8 cellular contexts compared by ENCODE assay signal in the genomic region with DNA sequence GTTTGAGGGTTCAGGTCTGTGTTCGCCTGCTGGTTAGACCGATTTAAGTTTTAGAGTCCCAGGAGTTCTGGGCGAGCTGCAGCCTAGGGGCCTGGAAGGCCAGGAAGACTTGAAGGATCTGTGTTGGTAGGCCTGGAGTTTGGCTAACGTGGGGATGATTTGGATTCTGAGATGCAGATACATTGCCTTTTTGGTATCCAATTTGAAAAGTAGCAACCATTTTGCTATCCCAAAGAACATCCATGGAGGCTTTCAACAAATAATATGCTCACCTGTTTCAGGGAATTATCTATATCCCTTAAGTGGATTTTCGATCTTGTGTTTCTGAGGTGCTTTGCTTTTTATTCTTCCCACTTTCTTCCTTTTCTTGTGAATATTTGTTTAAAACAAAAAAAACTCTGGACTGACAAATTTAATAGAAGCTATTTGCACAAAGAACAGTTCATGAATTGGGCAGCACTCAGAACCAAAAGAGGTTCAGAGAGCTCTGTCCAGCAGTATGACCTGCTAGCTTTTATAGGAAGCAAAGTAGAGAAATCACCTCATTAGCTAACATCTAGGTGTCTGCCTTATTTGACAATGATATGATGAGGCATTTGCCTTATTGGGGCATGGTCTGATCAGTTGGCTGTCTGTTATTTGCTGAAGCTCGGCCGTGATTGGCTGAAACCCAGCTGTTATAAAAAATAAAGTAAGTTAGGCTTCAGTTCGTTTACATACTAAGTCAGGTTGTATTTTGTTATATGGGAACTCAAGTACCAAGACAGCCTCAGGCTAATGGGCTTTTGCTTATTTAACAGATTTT. TPM values are rescaled to one million over a fixed set of nuclear protein-coding genes. Genes with fewer than 3 reads are reported as not detected.
DNase-seq lines count a peak whose midpoint lies in the region; ATAC-seq, FAIRE-seq and TF ChIP-seq lines count a peak whose summit lies in the region.

No MANE protein-coding gene starts in this region.

- in situ Hi-C loops in K562 (cut with MboI), result loop anchor here (5.0 kb wide), 2 partner anchors 72 to 207 kb away; partner anchors contain the start of gene MBLAC1

- TF ChIP-seq RAD21 in K562 (CRISPR knock-in tag; conservative IDR thresholded peaks at IDR 0.05 in 1 of 2, IDR thresholded peaks at IDR 0.05 in 1 of 2), result no peak

- peaks cover 27% of the 10 kb centered on the region for H3K36me3 Mint-ChIP-seq in stimulated activated naive CD8-positive, alpha-beta T cell treated with anti-CD3 and anti-CD28 coated beads, Interleukin-15, Interleukin-2, amounts not matched to agents 100 ng/mL and 50 ng/mL, for 24 hours (ENCODE audit: low read depth)

- H3K27ac Mint-ChIP-seq in stimulated activated naive CD8-positive, alpha-beta T cell treated with anti-CD3 and anti-CD28 coated beads, Interleukin-15, Interleukin-2, amounts not matched to agents 100 ng/mL and 50 ng/mL, for 24 hours, result peak overlapping the region; percentile 96

- H3K36me3 ChIP-seq in K562 (ENCODE audit: control insufficient read depth, insufficient read depth, low read length) (peaks cover 36% of the 10 kb centered on the region), mesenchymal stem cell (ENCODE audit: control insufficient read depth in 1 of 2, insufficient read depth in 2 of 2, low read depth in 1 of 2, low read length in 2 of 2) (peaks cover 0 to 36% of the 10 kb centered on the region in 2 experiments)

- H3K79me2 ChIP-seq in K562 (ENCODE audit: control insufficient read depth, insufficient read depth, low read length), result peaks cover 52% of the 10 kb centered on the region

- no peaks in the 10 kb centered on the region for H3K9me1 ChIP-seq in K562 (ENCODE audit: control insufficient read depth, insufficient read depth, low read length)

- H3K27me3 ChIP-seq in K562 (ENCODE audit: control insufficient read depth in 2 of 2, insufficient read depth in 2 of 2, low read length in 2 of 2) (no peaks in the 10 kb centered on the region), mesenchymal stem cell (ENCODE audit: control insufficient read depth in 1 of 2, insufficient read depth in 1 of 2, low read length in 2 of 2) (peaks cover 0 to 15% of the 10 kb centered on the region in 2 experiments)

- no peak overlapping the region for H3K23ac ChIP-seq in mesenchymal stem cell (ENCODE audit: low read length in 2 of 2)

- no peaks in the 10 kb centered on the region for H3K79me1 ChIP-seq in mesenchymal stem cell (replicated peaks; ENCODE audit: low read length, poor library complexity, severe bottlenecking)

- ATAC-seq in stimulated activated naive CD8-positive, alpha-beta T cell treated with anti-CD3 and anti-CD28 coated beads, Interleukin-15, Interleukin-2, amounts not matched to agents 100 U/mL and 50 U/mL, for 24 hours, result no peak
- ATAC-seq in K562, result no peak; the same call in 2 of the 3 replicates
- no peak for ATAC-seq in HG02981 (IDR thresholded peaks at IDR 0.05; ENCODE audit: unreplicated experiment)
- no peak for ATAC-seq in HG02642 (IDR thresholded peaks at IDR 0.05; ENCODE audit: poor library complexity, unreplicated experiment)
- no peak for ATAC-seq in HG02885 (IDR thresholded peaks at IDR 0.05; ENCODE audit: poor library complexity, unreplicated experiment)

- H4K91ac ChIP-seq in mesenchymal stem cell (ENCODE audit: low read length), result no peak overlapping the region

- H3K27me3 Mint-ChIP-seq in stimulated activated naive CD8-positive, alpha-beta T cell treated with anti-CD3 and anti-CD28 coated beads, Interleukin-15, Interleukin-2, amounts not matched to agents 100 ng/mL and 50 ng/mL, for 24 hours, result no peaks in the 10 kb centered on the region

- no peak for FAIRE-seq in K562 (lab: Jason Lieb, UNC)

- H3K27ac ChIP-seq in K562 (ENCODE audit: extremely low read depth, low read depth, low read length), result peak overlapping the region; percentile 81
- no peak overlapping the region for H3K27ac ChIP-seq in mesenchymal stem cell (ENCODE audit: low read length, poor library complexity, severe bottlenecking)

- peaks cover 13 to 18% of the 10 kb centered on the region in 2 experiments; a peak in 4 of 5 replicates for H3K4me1 ChIP-seq in K562 (replicated peaks in 1 of 2; ENCODE audit: control insufficient read depth in 2 of 2, insufficient read depth in 2 of 2, low read length in 2 of 2)
- H3K4me1 ChIP-seq in mesenchymal stem cell (ENCODE audit: control insufficient read depth, insufficient read depth, low read depth, low read length), result peaks cover 2% of the 10 kb centered on the region

- no peak overlapping the region for H3K14ac ChIP-seq in mesenchymal stem cell (ENCODE audit: low read length in 2 of 2)

- H3K18ac ChIP-seq in mesenchymal stem cell (ENCODE audit: low read depth in 1 of 2, low read length in 2 of 2), result no peak overlapping the region

- H4K8ac ChIP-seq in mesenchymal stem cell (ENCODE audit: low read length), result no peak overlapping the region

- no peak for TF ChIP-seq POLR2A in K562 (conservative IDR thresholded peaks at IDR 0.05)

- H2BK5ac ChIP-seq in mesenchymal stem cell (ENCODE audit: low read depth, low read length, poor library complexity, severe bottlenecking), result no peak overlapping the region

- no peak overlapping the region for H2BK15ac ChIP-seq in mesenchymal stem cell (ENCODE audit: low read depth, poor library complexity, severe bottlenecking)

- H3K9ac ChIP-seq in K562 (ENCODE audit: insufficient read depth in 1 of 2, low read depth in 2 of 2, low read length in 2 of 2) (peak overlapping the region; percentile 90 to 97), mesenchymal stem cell (ENCODE audit: low read length) (peak overlapping the region; percentile 96)

- H3K4me3 ChIP-seq in K562, result peak overlapping the region; percentile 86
- peak overlapping the region in 1 of 2 experiments; percentile 94 for H3K4me3 ChIP-seq in mesenchymal stem cell (ENCODE audit: insufficient read depth in 1 of 2, low read depth in 1 of 2, low read length in 2 of 2)

- no peaks in the 10 kb centered on the region for H3K9me3 Mint-ChIP-seq in stimulated activated naive CD8-positive, alpha-beta T cell treated with anti-CD3 and anti-CD28 coated beads, Interleukin-15, Interleukin-2, amounts not matched to agents 100 ng/mL and 50 ng/mL, for 24 hours

- POLR2A ChIA-PET in K562 (lab: Yijun Ruan, JAX), result interaction anchor here (0.6 to 2.2 kb wide), 17 partner anchors 10 to 408 kb away, joined by 3 to 7 read pairs (median 5); partner anchors contain the start of genes OR2AE1, ZKSCAN1, ZNF655 and ZSCAN25

- DNase-seq in stimulated activated naive CD8-positive, alpha-beta T cell treated with anti-CD3 and anti-CD28 coated beads, Interleukin-15, Interleukin-2, amounts not matched to agents 100 U/mL and 50 U/mL, for 24 hours, result no peak
- no peak for DNase-seq in K562 (ENCODE audit: extremely low read depth in 1 of 4, low spot score in 3 of 4)
- no peak for DNase-seq in mesenchymal stem cell
- no peak for DNase-seq in posterior cingulate gyrus

- intact Hi-C loops in K562 (cut with micrococcal nuclease), result loop anchor here (2.0 to 5.0 kb wide), 3 partner anchors 59 to 288 kb away; no protein-coding TSS in a partner anchor
- intact Hi-C loops in posterior cingulate gyrus (cut with DNase I), result loop anchor here (10.0 kb wide), 1 partner anchor 135 kb away; no protein-coding TSS in a partner anchor

- H3K4me2 ChIP-seq in K562 (ENCODE audit: insufficient read depth, low read length) (peak overlapping the region; percentile 95), mesenchymal stem cell (ENCODE audit: low read length, poor library complexity, severe bottlenecking) (no peak overlapping the region)

- TF ChIP-seq EP300 in K562 (IDR thresholded peaks at IDR 0.05; ENCODE audit: low read length), result no peak

- H3K9me3 ChIP-seq in K562 (replicated peaks; ENCODE audit: control insufficient read depth, insufficient read depth, low read depth, low read length) (no peaks in the 10 kb centered on the region), mesenchymal stem cell (ENCODE audit: control insufficient read depth, low read length) (no peaks in the 10 kb centered on the region)

- H3K4ac ChIP-seq in mesenchymal stem cell (ENCODE audit: low read depth in 1 of 2, low read length in 2 of 2), result no peak overlapping the region

- 24% methylated on average over 8 of the region's 8 CpGs for WGBS in K562 (ENCODE audit: insufficient coverage, low coverage, missing lambda C conversion rate)
- 82% methylated on average over 5 of the region's 8 CpGs for WGBS in mesenchymal stem cell

- no peak overlapping the region for H2AK5ac ChIP-seq in mesenchymal stem cell (ENCODE audit: low read length, severe bottlenecking)

- peaks cover 9% of the 10 kb centered on the region; the same call in 1 of the 2 replicates for H4K20me1 ChIP-seq in K562 (replicated peaks; ENCODE audit: control insufficient read depth, insufficient read depth, low read length)

- peak overlapping the region; percentile 96 for H2AFZ ChIP-seq in K562 (ENCODE audit: low read depth, low read length)
- H2AFZ ChIP-seq in mesenchymal stem cell (ENCODE audit: low read depth, low read length), result no peak overlapping the region

- CTCF ChIA-PET in K562 (lab: Yijun Ruan, JAX; ENCODE audit: low intra/inter-chr PET ratio), result no interaction called here

- peak overlapping the region; percentile 94 for H3K4me3 Mint-ChIP-seq in stimulated activated naive CD8-positive, alpha-beta T cell treated with anti-CD3 and anti-CD28 coated beads, Interleukin-15, Interleukin-2, amounts not matched to agents 100 ng/mL and 50 ng/mL, for 24 hours

- peaks cover 42% of the 10 kb centered on the region for H3K4me1 Mint-ChIP-seq in stimulated activated naive CD8-positive, alpha-beta T cell treated with anti-CD3 and anti-CD28 coated beads, Interleukin-15, Interleukin-2, amounts not matched to agents 100 ng/mL and 50 ng/mL, for 24 hours (ENCODE audit: low read depth)

- H2BK12ac ChIP-seq in mesenchymal stem cell (ENCODE audit: low read length in 2 of 2), result no peak overlapping the region

- TSS peak; percentile 87 for BruUV-seq in K562 (replicated peaks; lab: Mats Ljungman, UMichigan)

- no peak for TF ChIP-seq CTCF in K562 (IDR thresholded peaks at IDR 0.05 in 2 of 3, conservative IDR thresholded peaks at IDR 0.05 in 1 of 3; ENCODE audit: insufficient read depth in 2 of 3, low read depth in 1 of 3, low read length in 3 of 3)

- no peak overlapping the region for H2BK120ac ChIP-seq in mesenchymal stem cell (ENCODE audit: low read depth, low read length)

RNA-seq across cellular contexts. Expression of gene TRIM4, which starts 0.7 kb away (rescaled TPM):
- total RNA-seq in K562 (2011; cell fraction: chromatin; rRNA removed; ENCODE audit: low replicate concordance), result 21.7 and 47.1 TPM in 2 replicates
- 15.0 and 17.9 TPM in 2 replicates for total RNA-seq in K562 (2011; cell fraction: nucleolus; rRNA removed)
- total RNA-seq in K562 (2011; cell fraction: nucleoplasm; rRNA removed), result 22.7 and 31.2 TPM in 2 replicates
- total RNA-seq in K562 (2014; rRNA removed) (22.5 TPM in 2 replicates), K562 (2014; rRNA removed; fragmentation: Illumina TruSeq; extraction: Trizol) (22.4 and 23.2 TPM in 2 replicates), K562 (2015; rRNA removed; fragmentation: Illumina TruSeq; extraction: Trizol) (22.2 and 28.3 TPM in 2 replicates), K562 (2021) (23.1 and 23.7 TPM in 2 replicates)
- polyA plus RNA-seq in K562 (2011; rRNA removed) (13.6 and 16.0 TPM in 2 replicates), K562 (2014; fragmentation: Illumina TruSeq; extraction: Trizol) (23.0 and 25.8 TPM in 2 replicates), K562 (2014; fragmentation: Nextera tagmentation; extraction: Ambion mirVana) (1 to 10 TPM; 6.2 to 6.5 TPM), K562 (2014; rRNA removed) (18.8 and 21.6 TPM in 2 replicates)
- 9.9 and 10.9 TPM in 2 replicates for polyA plus RNA-seq in K562 (2011; cell fraction: cytosol; rRNA removed)
- 11.6 and 12.1 TPM in 2 replicates for polyA plus RNA-seq in K562 (2011; cell fraction: nucleus; rRNA removed)
- 19.1 and 33.8 TPM in 2 replicates for polyA plus RNA-seq in K562 (2012)
- 24.4 TPM in 2 replicates for polyA minus RNA-seq in K562 (2011; rRNA and poly(A)+ RNA removed)
- polyA minus RNA-seq in K562 (2011; cell fraction: cytosol; rRNA and poly(A)+ RNA removed), result 10.3 and 11.6 TPM in 2 replicates
- 11.8 and 16.4 TPM in 2 replicates for polyA minus RNA-seq in K562 (2011; cell fraction: nucleus; rRNA and poly(A)+ RNA removed)
- not detected for polyA plus RNA-seq in mesenchymal stem cell (2013, experiment 1 of 2)
- polyA plus RNA-seq in mesenchymal stem cell (2013, experiment 2 of 2), result not detected

RNA-seq across cellular contexts. Expression of gene GJC3, which starts 9.4 kb away (rescaled TPM):
- not detected in 2 replicates for total RNA-seq in K562 (2011; cell fraction: chromatin; rRNA removed; ENCODE audit: low replicate concordance)
- 0.50 TPM in 1 of 2 replicates, not detected in the other for total RNA-seq in K562 (2011; cell fraction: nucleolus; rRNA removed)
- 0.59 TPM in 1 of 2 replicates, not detected in the other for total RNA-seq in K562 (2011; cell fraction: nucleoplasm; rRNA removed)
- total RNA-seq in K562 (2014; rRNA removed) (0.20 and 0.27 TPM in 2 replicates), K562 (2014; rRNA removed; fragmentation: Illumina TruSeq; extraction: Trizol) (0.25 TPM in 1 of 2 replicates, not detected in the other), K562 (2015; rRNA removed; fragmentation: Illumina TruSeq; extraction: Trizol) (0.19 and 0.29 TPM in 2 replicates), K562 (2021) (0.16 and 0.29 TPM in 2 replicates)
- polyA plus RNA-seq in K562 (2011; rRNA removed) (0.20 and 0.22 TPM in 2 replicates), K562 (2014; fragmentation: Illumina TruSeq; extraction: Trizol) (0.14 and 0.37 TPM in 2 replicates), K562 (2014; fragmentation: Nextera tagmentation; extraction: Ambion mirVana) (under 1 TPM in 1 of 2 experiments, not detected in 1; 0.10 TPM), K562 (2014; rRNA removed) (0.08 and 0.45 TPM in 2 replicates)
- polyA plus RNA-seq in K562 (2011; cell fraction: cytosol; rRNA removed), result 0.09 and 0.19 TPM in 2 replicates
- 0.10 and 0.27 TPM in 2 replicates for polyA plus RNA-seq in K562 (2011; cell fraction: nucleus; rRNA removed)
- polyA plus RNA-seq in K562 (2012), result 0.79 and 1.3 TPM in 2 replicates
- not detected in 2 replicates for polyA minus RNA-seq in K562 (2011; rRNA and poly(A)+ RNA removed)
- not detected in 2 replicates for polyA minus RNA-seq in K562 (2011; cell fraction: cytosol; rRNA and poly(A)+ RNA removed)
- not detected in 2 replicates for polyA minus RNA-seq in K562 (2011; cell fraction: nucleus; rRNA and poly(A)+ RNA removed)
- polyA plus RNA-seq in mesenchymal stem cell (2013, experiment 1 of 2), result not detected
- polyA plus RNA-seq in mesenchymal stem cell (2013, experiment 2 of 2), result not detected

RNA-seq across cellular contexts. Expression of gene OR2AE1, which starts 43.2 kb away (rescaled TPM):
- 0.39 TPM in 1 of 2 replicates, not detected in the other for total RNA-seq in K562 (2011; cell fraction: chromatin; rRNA removed; ENCODE audit: low replicate concordance)
- not detected in 2 replicates for total RNA-seq in K562 (2011; cell fraction: nucleolus; rRNA removed)
- 0.88 and 2.0 TPM in 2 replicates for total RNA-seq in K562 (2011; cell fraction: nucleoplasm; rRNA removed)
- total RNA-seq in K562 (2014; rRNA removed) (0.27 TPM in 1 of 2 replicates, not detected in the other), K562 (2014; rRNA removed; fragmentation: Illumina TruSeq; extraction: Trizol) (not detected in 2 replicates), K562 (2015; rRNA removed; fragmentation: Illumina TruSeq; extraction: Trizol) (not detected in 2 replicates), K562 (2021) (not detected in 2 replicates)
- polyA plus RNA-seq in K562 (2011; rRNA removed) (not detected in 2 replicates), K562 (2014; fragmentation: Illumina TruSeq; extraction: Trizol) (not detected in 2 replicates), K562 (2014; fragmentation: Nextera tagmentation; extraction: Ambion mirVana) (not detected), K562 (2014; rRNA removed) (not detected in 2 replicates)
- polyA plus RNA-seq in K562 (2011; cell fraction: cytosol; rRNA removed), result not detected in 2 replicates
- not detected in 2 replicates for polyA plus RNA-seq in K562 (2011; cell fraction: nucleus; rRNA removed)
- not detected in 2 replicates for polyA plus RNA-seq in K562 (2012)
- 0.70 TPM in 1 of 2 replicates, not detected in the other for polyA minus RNA-seq in K562 (2011; rRNA and poly(A)+ RNA removed)
- not detected in 2 replicates for polyA minus RNA-seq in K562 (2011; cell fraction: cytosol; rRNA and poly(A)+ RNA removed)
- polyA minus RNA-seq in K562 (2011; cell fraction: nucleus; rRNA and poly(A)+ RNA removed), result 0.44 TPM in 1 of 2 replicates, not detected in the other
- not detected for polyA plus RNA-seq in mesenchymal stem cell (2013, experiment 1 of 2)
- polyA plus RNA-seq in mesenchymal stem cell (2013, experiment 2 of 2), result not detected

RNA-seq across cellular contexts. Expression of gene AZGP1, which starts 55.8 kb away (rescaled TPM):
- not detected in 2 replicates for total RNA-seq in K562 (2011; cell fraction: chromatin; rRNA removed; ENCODE audit: low replicate concordance)
- not detected in 2 replicates for total RNA-seq in K562 (2011; cell fraction: nucleolus; rRNA removed)
- total RNA-seq in K562 (2011; cell fraction: nucleoplasm; rRNA removed), result not detected in 2 replicates
- 0.18 TPM in 1 of 2 replicates, not detected in the other for total RNA-seq in K562 (2014; rRNA removed)
- total RNA-seq in K562 (2014; rRNA removed; fragmentation: Illumina TruSeq; extraction: Trizol), result not detected in 2 replicates
- not detected in 2 replicates for total RNA-seq in K562 (2015; rRNA removed; fragmentation: Illumina TruSeq; extraction: Trizol)
- 0.53 and 0.54 TPM in 2 replicates for total RNA-seq in K562 (2021)
- polyA plus RNA-seq in K562 (2011; rRNA removed), result not detected in 2 replicates
- not detected in 2 replicates for polyA plus RNA-seq in K562 (2011; cell fraction: cytosol; rRNA removed)
- polyA plus RNA-seq in K562 (2011; cell fraction: nucleus; rRNA removed), result not detected in 2 replicates
- not detected in 2 replicates for polyA plus RNA-seq in K562 (2012)
- polyA plus RNA-seq in K562 (2014; fragmentation: Illumina TruSeq; extraction: Trizol), result not detected in 2 replicates
- polyA plus RNA-seq in K562 (2014; fragmentation: Nextera tagmentation; extraction: Ambion mirVana), result not detected
- not detected in 2 replicates for polyA plus RNA-seq in K562 (2014; rRNA removed)
- not detected in 2 replicates for polyA minus RNA-seq in K562 (2011; rRNA and poly(A)+ RNA removed)
- not detected in 2 replicates for polyA minus RNA-seq in K562 (2011; cell fraction: cytosol; rRNA and poly(A)+ RNA removed)
- polyA minus RNA-seq in K562 (2011; cell fraction: nucleus; rRNA and poly(A)+ RNA removed), result not detected in 2 replicates
- not detected for polyA plus RNA-seq in mesenchymal stem cell (2013, experiment 1 of 2)
- polyA plus RNA-seq in mesenchymal stem cell (2013, experiment 2 of 2), result not detected
